ENCODE assay signal across 19 cellular contexts in the genomic region with DNA sequence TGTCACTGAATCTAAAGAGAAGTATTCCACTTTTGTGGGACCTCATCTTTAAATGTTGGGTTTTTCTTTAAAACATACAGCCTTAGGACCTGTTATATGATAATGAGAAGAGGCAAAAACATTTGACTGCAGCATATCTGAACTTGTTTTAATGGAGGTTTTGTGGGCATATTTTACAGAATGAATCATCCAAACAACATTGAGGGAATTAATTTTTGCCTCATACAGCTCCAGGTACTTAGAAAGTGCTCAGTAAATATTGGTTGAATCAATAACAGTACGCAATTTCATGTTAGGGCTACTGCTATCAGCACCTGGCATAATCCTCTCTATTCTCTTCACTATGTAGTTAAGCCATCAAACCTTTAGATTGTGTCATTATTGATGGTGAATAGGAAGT.
DNase-seq lines count a peak whose midpoint lies in the region; ATAC-seq, FAIRE-seq and TF ChIP-seq lines count a peak whose summit lies in the region.
"Had no signal": no experiment of that assay in that cellular context is flagged by ENCODE, and none has a peak within 500 bp of the region (broad histone marks: within the 10 kb centered on the region; RNA-seq: fewer than 3 reads in every experiment).

No MANE protein-coding gene starts in this region.

- DNase-seq in mammary epithelial cell (peak; percentile 15), MCF 10A (ENCODE audit: unreplicated experiment) (no peak), bronchial epithelial cell (ENCODE audit: low read depth) (peak; percentile 58), foreskin keratinocyte (peak; percentile 14 to 63), putamen (ENCODE audit: low spot score) (no peak), left ventricle myocardium inferior (no peak)
- DNase-seq: C1 segment of cervical spinal cord; Calu3; CD4-positive, alpha-beta memory T cell; COR-L47; DMS79; EL; GDM1; GM23248; H7; HCEC 1CT had no signal

- H3K27me3 ChIP-seq in mammary epithelial cell (ENCODE audit: insufficient read depth, low read length) (no peaks in the 10 kb centered on the region), bronchial epithelial cell (ENCODE audit: control insufficient read depth, insufficient read depth, low read length) (no peaks in the 10 kb centered on the region), foreskin keratinocyte (no peaks in the 10 kb centered on the region), left ventricle myocardium inferior (ENCODE audit: low read depth) (no peaks in the 10 kb centered on the region)

- peak; percentile 24 for ATAC-seq in foreskin keratinocyte
- ATAC-seq: GM12878 had no signal

- FAIRE-seq in bronchial epithelial cell (lab: Jason Lieb, UNC), result no peak
- FAIRE-seq: GM12878, GM19239, H1 had no signal

- H3K27ac Mint-ChIP-seq in MCF 10A (ENCODE audit: low read depth, unreplicated experiment), result no peak overlapping the region
- H3K27ac Mint-ChIP-seq: CD4-positive, alpha-beta memory T cell had no signal

- intact Hi-C loops in mammary epithelial cell (cut with micrococcal nuclease) (no loop called here), MCF 10A (cut with micrococcal nuclease) (no loop called here), left ventricle myocardium inferior (cut with micrococcal nuclease) (no loop called here)

- H3K4me1 ChIP-seq in mammary epithelial cell (ENCODE audit: insufficient read depth, low read length) (no peaks in the 10 kb centered on the region), foreskin keratinocyte (no peaks in the 10 kb centered on the region), left ventricle myocardium inferior (no peaks in the 10 kb centered on the region)

- no peaks in the 10 kb centered on the region for H3K27me3 Mint-ChIP-seq in MCF 10A (ENCODE audit: insufficient read depth, unreplicated experiment)
- H3K27me3 Mint-ChIP-seq: CD4-positive, alpha-beta memory T cell had no signal

- POLR2A ChIA-PET in MCF 10A (lab: Yijun Ruan, JAX), result no interaction called here

- CTCF ChIA-PET in mammary epithelial cell (lab: Charles Lee; ENCODE audit: low non-redundant PET), result no interaction called here
- CTCF ChIA-PET in MCF 10A (lab: Yijun Ruan, JAX), result no interaction called here

- 0% methylated on average over 1 of the region's 1 CpG for WGBS in mammary epithelial cell (ENCODE audit: low coverage, missing lambda C conversion rate)

- H3K4me3 Mint-ChIP-seq in MCF 10A (ENCODE audit: unreplicated experiment), result no peak overlapping the region
- H3K4me3 Mint-ChIP-seq: CD4-positive, alpha-beta memory T cell had no signal

- no peak overlapping the region for H3K27ac ChIP-seq in mammary epithelial cell (ENCODE audit: insufficient read depth, low read depth, low read length)
- H3K27ac ChIP-seq in foreskin keratinocyte, result no peak overlapping the region
- H3K27ac ChIP-seq in left ventricle myocardium inferior (replicated peaks), result no peak overlapping the region
- H3K27ac ChIP-seq: GM23248 had no signal

- H3K4me1 Mint-ChIP-seq in MCF 10A (ENCODE audit: insufficient read depth, unreplicated experiment), result no peaks in the 10 kb centered on the region
- H3K4me1 Mint-ChIP-seq: CD4-positive, alpha-beta memory T cell had no signal

- no peaks in the 10 kb centered on the region for H3K79me2 ChIP-seq in mammary epithelial cell (ENCODE audit: insufficient read depth, low read length)

- TF ChIP-seq CTCF in mammary epithelial cell (conservative IDR thresholded peaks at IDR 0.05 in 1 of 2, IDR thresholded peaks at IDR 0.05 in 1 of 2; ENCODE audit: extremely low read depth in 1 of 2, insufficient read depth in 1 of 2, low read depth in 1 of 2, low read length in 2 of 2) (no peak), MCF 10A (IDR thresholded peaks at IDR 0.05; ENCODE audit: unreplicated experiment) (no peak), bronchial epithelial cell (IDR thresholded peaks at IDR 0.05; ENCODE audit: insufficient read depth, low read length, severe bottlenecking) (no peak), foreskin keratinocyte (conservative IDR thresholded peaks at IDR 0.05) (no peak), left ventricle myocardium inferior (IDR thresholded peaks at IDR 0.05; ENCODE audit: borderline replicate concordance) (no peak)

- H3K4me3 ChIP-seq in mammary epithelial cell (replicated peaks in 1 of 3; ENCODE audit: insufficient read depth in 1 of 3, low read depth in 2 of 3, low read length in 3 of 3) (no peak overlapping the region), bronchial epithelial cell (ENCODE audit: low read depth, low read length) (no peak overlapping the region), left ventricle myocardium inferior (no peak overlapping the region)
- H3K4me3 ChIP-seq: GM12878, GM23248 had no signal

- dilution Hi-C loops in mammary epithelial cell (cut with HindIII; ENCODE audit: low sequenced_read_pairs), result no loop called here

- H3K9me3 ChIP-seq in mammary epithelial cell (replicated peaks; ENCODE audit: insufficient read depth, low read length) (peaks cover 4% of the 10 kb centered on the region), left ventricle myocardium inferior (replicated peaks) (no peaks in the 10 kb centered on the region)

- no peak overlapping the region for H2AFZ ChIP-seq in mammary epithelial cell (ENCODE audit: low read depth, low read length)
- H2AFZ ChIP-seq: GM23248 had no signal

- BruUV-seq in mammary epithelial cell (replicated peaks; lab: Mats Ljungman, UMichigan), result no TSS peak
- BruUV-seq in MCF 10A (replicated peaks; lab: Mats Ljungman, UMichigan), result no TSS peak

- H3K9me3 Mint-ChIP-seq in MCF 10A (ENCODE audit: unreplicated experiment), result no peaks in the 10 kb centered on the region

- no peak overlapping the region for H3K9ac ChIP-seq in mammary epithelial cell (ENCODE audit: insufficient read depth, low read length)
- H3K9ac ChIP-seq: GM23248 had no signal

- H3K36me3 ChIP-seq in mammary epithelial cell (ENCODE audit: insufficient read depth, low read length) (no peaks in the 10 kb centered on the region), bronchial epithelial cell (ENCODE audit: control insufficient read depth, insufficient read depth, low read length) (no peaks in the 10 kb centered on the region), left ventricle myocardium inferior (no peaks in the 10 kb centered on the region)

- no peaks in the 10 kb centered on the region for H4K20me1 ChIP-seq in mammary epithelial cell (ENCODE audit: insufficient read depth, low read length)

- in situ Hi-C loops in mammary epithelial cell (cut with MboI; ENCODE audit: low sequenced_read_pairs in 2 of 2), result no loop called here

- no peaks in the 10 kb centered on the region for H3K36me3 Mint-ChIP-seq in MCF 10A (ENCODE audit: insufficient read depth, unreplicated experiment)
- H3K36me3 Mint-ChIP-seq: CD4-positive, alpha-beta memory T cell had no signal

- H3K4me2 ChIP-seq in mammary epithelial cell (ENCODE audit: insufficient read depth, low read depth, low read length), result no peak overlapping the region

Comparison
In these comparisons a context has a peak if more than half of its experiments do, and no peak if none do; other contexts are left out.
1. DNase-seq: peak in mammary epithelial cell (single experiment), bronchial epithelial cell (single experiment) and foreskin keratinocyte (2 of 2); none in MCF 10A (single experiment), putamen (single experiment) and left ventricle myocardium inferior (single experiment).